In genomic region chr6:43452896-43453295, GRCh38 we compare ENCODE assay signal across 27 cellular contexts. TPM values are rescaled to one million over a fixed set of nuclear protein-coding genes. Genes with fewer than 3 reads are reported as not detected.
"Had no signal": no experiment of that assay in that cellular context is flagged by ENCODE, and none has a peak within 500 bp of the region (broad histone marks: within the 10 kb centered on the region; RNA-seq: fewer than 3 reads in every experiment).

No MANE protein-coding gene starts in this region.

- H3K27ac ChIP-seq: brain microvascular endothelial cell, cardiac muscle cell, SJCRH30 had no signal

- H3K4me2 ChIP-seq: SK-N-SH had no signal

- DNase-seq: activated CD4-positive, alpha-beta T cell treated with anti-CD3 and anti-CD28 coated beads for 4 hours; activated CD4-positive, alpha-beta T cell treated with anti-CD3 and anti-CD28 coated beads, Interleukin-2, amount 50 U/mL, for 4 hours; activated CD8-positive, alpha-beta memory T cell treated with anti-CD3 and anti-CD28 coated beads, Interleukin-2, amount 50 U/mL, for 48 hours; activated CD8-positive, alpha-beta T cell treated with anti-CD3 and anti-CD28 coated beads, Interleukin-2, amount 10 ng/mL, durations not matched to agents 7 days and 5 days; activated T-cell treated with anti-CD3 and anti-CD28 coated beads, Interleukin-2, amount 50 U/mL, for 1 hour; brain microvascular endothelial cell; MG63; MV-4-11; NCI-H1092 treated with DMSO at 0.1 percent for 48 hours; NCI-H1417 treated with DMSO at 0.1 percent for 48 hours; NCI-H1694; NCI-H2029; NCI-H2107; NCI-H2171 treated with DMSO at 0.1 percent for 48 hours; NCI-H226; NCI-H510A; NCI-H526 treated with DMSO at 0.1 percent for 48 hours; NCI-H82; OCI-M1; Right ventricle myocardium superior; RPMI8226; SJCRH30; SK-N-SH had no signal

- H3K4me3 Mint-ChIP-seq: activated CD8-positive, alpha-beta T cell treated with anti-CD3 and anti-CD28 coated beads, Interleukin-2, amount 10 ng/mL, durations not matched to agents 7 days and 5 days had no signal

- H3K9me2 ChIP-seq: SK-N-SH had no signal

- ATAC-seq: activated CD4-positive, CD25-positive, alpha-beta regulatory T cell treated with anti-CD3 and anti-CD28 coated beads, Interleukin-2, amount 50 U/mL, for 24 hours; activated CD8-positive, alpha-beta T cell treated with anti-CD3 and anti-CD28 coated beads, Interleukin-2, amount 10 ng/mL, durations not matched to agents 7 days and 5 days; activated naive CD4-positive, alpha-beta T cell treated with anti-CD3 and anti-CD28 coated beads, Interleukin-2, amount 50 U/mL, for 72 hours; Panc1 had no signal

- H3K9me3 ChIP-seq: MG63, SK-N-SH had no signal

- H3K36me3 ChIP-seq: MG63, SJCRH30 had no signal

- H3K27ac Mint-ChIP-seq: activated CD8-positive, alpha-beta T cell treated with anti-CD3 and anti-CD28 coated beads, Interleukin-2, amount 10 ng/mL, durations not matched to agents 7 days and 5 days; activated naive CD4-positive, alpha-beta T cell treated with anti-CD3 and anti-CD28 coated beads, Interleukin-2, amount 50 U/mL, for 72 hours had no signal

- H3K4me3 ChIP-seq: cardiac muscle cell, MG63, SJCRH30 had no signal

- H3K27me3 ChIP-seq: brain microvascular endothelial cell, SJCRH30 had no signal

RNA-seq across cellular contexts. Expression of gene DLK2, which starts 2.5 kb away (rescaled TPM):
- total RNA-seq: activated CD8-positive, alpha-beta T cell treated with anti-CD3 and anti-CD28 coated beads, Interleukin-2, amount 10 ng/mL, durations not matched to agents 7 days and 5 days had no signal
